Comparison of ENCODE assay signal across 22 cellular contexts in the genomic region with DNA sequence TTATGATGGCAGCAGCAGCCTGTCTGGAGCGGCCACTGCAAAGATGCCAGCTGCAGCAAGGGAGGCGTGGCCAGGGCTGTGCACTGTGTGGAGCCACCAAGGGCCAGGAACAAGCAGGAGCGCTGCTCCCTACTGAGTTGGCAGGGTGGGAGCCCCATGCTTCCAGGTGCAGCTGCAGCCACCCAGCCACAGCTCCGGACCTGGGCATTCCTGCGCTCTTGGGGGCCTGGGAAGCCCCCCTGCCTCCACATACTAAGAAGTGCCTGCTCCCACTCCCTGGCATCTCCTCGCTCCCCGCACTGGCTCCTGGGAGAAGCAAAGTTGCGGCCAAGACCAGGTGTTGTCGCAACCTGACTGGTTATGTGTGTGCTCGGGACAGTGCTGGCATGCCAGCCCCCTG.
DNase-seq lines count a peak whose midpoint lies in the region; ATAC-seq, FAIRE-seq and TF ChIP-seq lines count a peak whose summit lies in the region.
"Had no signal": no experiment of that assay in that cellular context is flagged by ENCODE, and none has a peak within 500 bp of the region (broad histone marks: within the 10 kb centered on the region; RNA-seq: fewer than 3 reads in every experiment).

No MANE protein-coding gene starts in this region.

- FAIRE-seq in kidney (lab: Jason Lieb, UNC), result no peak
- FAIRE-seq: A549, D721Med, GM12878, GM12892, GM18507 had no signal

- H3K4me1 Mint-ChIP-seq in osteocyte (ENCODE audit: unreplicated experiment), result no peaks in the 10 kb centered on the region
- H3K4me1 Mint-ChIP-seq: B cell had no signal

- H3K9me3 ChIP-seq in kidney (ENCODE audit: control insufficient read depth in 1 of 2, low read length in 2 of 2) (no peaks in the 10 kb centered on the region), lower lobe of right lung (no peaks in the 10 kb centered on the region)
- H3K9me3 ChIP-seq: A549, Caco-2 had no signal

- no peak overlapping the region for H3K9ac ChIP-seq in kidney (ENCODE audit: low read length in 2 of 2)
- H3K9ac ChIP-seq: BLaER1 treated with 17β-estradiol and CSF1 and Interleukin-3, amounts not matched to agents 10 nM and 100 nM had no signal

- no peaks in the 10 kb centered on the region for H3K27me3 Mint-ChIP-seq in osteocyte (ENCODE audit: unreplicated experiment)
- H3K27me3 Mint-ChIP-seq: B cell; CD4-positive, alpha-beta T cell had no signal

- ATAC-seq in Right ventricle myocardium superior (ENCODE audit: poor library complexity) (no peak), lower lobe of right lung (no peak)
- ATAC-seq: A549; CD8-positive, alpha-beta T cell; GM12878 had no signal

- no peaks in the 10 kb centered on the region for H3K36me3 ChIP-seq in kidney (ENCODE audit: control insufficient read depth in 1 of 2, insufficient read depth in 2 of 2, low read length in 2 of 2)
- no peaks in the 10 kb centered on the region for H3K36me3 ChIP-seq in lower lobe of right lung
- H3K36me3 ChIP-seq: BLaER1 treated with 17β-estradiol and CSF1 and Interleukin-3, amounts not matched to agents 10 nM and 100 nM had no signal

- TF ChIP-seq CTCF in kidney (IDR thresholded peaks at IDR 0.05; ENCODE audit: borderline replicate concordance, extremely low read depth, insufficient read depth) (no peak), osteocyte (IDR thresholded peaks at IDR 0.05) (no peak), lower lobe of right lung (IDR thresholded peaks at IDR 0.05) (no peak)

- H3K27ac ChIP-seq in kidney (ENCODE audit: low read depth in 2 of 2, low read length in 2 of 2) (no peak overlapping the region), lower lobe of right lung (no peak overlapping the region)
- H3K27ac ChIP-seq: 22Rv1; A549; BLaER1 treated with 17β-estradiol and CSF1 and Interleukin-3, amounts not matched to agents 10 nM and 100 nM; C4-2B had no signal

- no peaks in the 10 kb centered on the region for H3K36me3 Mint-ChIP-seq in osteocyte (ENCODE audit: unreplicated experiment)
- H3K36me3 Mint-ChIP-seq: CD8-positive, alpha-beta T cell had no signal

- H3K4me3 ChIP-seq in kidney (ENCODE audit: low read length in 2 of 2), result no peak overlapping the region
- H3K4me3 ChIP-seq in lower lobe of right lung, result no peak overlapping the region
- H3K4me3 ChIP-seq: A549; BLaER1 treated with 17β-estradiol and CSF1 and Interleukin-3, amounts not matched to agents 10 nM and 100 nM; GM12878 had no signal

- H3K27ac Mint-ChIP-seq in osteocyte (ENCODE audit: unreplicated experiment), result no peak overlapping the region
- H3K27ac Mint-ChIP-seq: B cell; CD4-positive, alpha-beta T cell; CD8-positive, alpha-beta T cell had no signal

- H3K4me1 ChIP-seq in kidney (ENCODE audit: control insufficient read depth in 1 of 2, insufficient read depth in 1 of 2, low read depth in 1 of 2, low read length in 2 of 2) (no peaks in the 10 kb centered on the region), lower lobe of right lung (no peaks in the 10 kb centered on the region)
- H3K4me1 ChIP-seq: A549; BLaER1 treated with 17β-estradiol and CSF1 and Interleukin-3, amounts not matched to agents 10 nM and 100 nM; Caco-2 had no signal

- no peak overlapping the region for H3K4me3 Mint-ChIP-seq in osteocyte (ENCODE audit: unreplicated experiment)
- H3K4me3 Mint-ChIP-seq: B cell; CD4-positive, alpha-beta T cell; CD8-positive, alpha-beta T cell had no signal

- no peaks in the 10 kb centered on the region for H3K27me3 ChIP-seq in lower lobe of right lung (ENCODE audit: low read depth)

- DNase-seq in kidney, result peak; percentile 60
- peak; percentile 85 for DNase-seq in mesenteric fat pad (ENCODE audit: low spot score)
- peak; percentile 81 for DNase-seq in osteocyte (ENCODE audit: extremely low spot score, unreplicated experiment)
- DNase-seq in EL, result no peak
- DNase-seq in Right ventricle myocardium superior, result no peak
- DNase-seq in lower lobe of right lung, result no peak
- DNase-seq: AML-193; Caco-2; Calu3; CD4-positive, alpha-beta T cell; CD8-positive, alpha-beta T cell; DMS79 treated with DMSO at 0.1 percent for 48 hours; GDM1 had no signal

- intact Hi-C loops in kidney (cut with DNase I), result no loop called here
- intact Hi-C loops in Right ventricle myocardium superior (cut with DNase I), result no loop called here
- intact Hi-C loops in lower lobe of right lung (cut with DNase I), result no loop called here

- peaks cover 10% of the 10 kb centered on the region for H3K9me3 Mint-ChIP-seq in osteocyte (ENCODE audit: unreplicated experiment)

Comparison
In these comparisons a context has a peak if more than half of its experiments do, and no peak if none do; other contexts are left out.
1. DNase-seq: peak in kidney (single experiment), mesenteric fat pad (single experiment) and osteocyte (single experiment); none in EL (single experiment), Right ventricle myocardium superior (single experiment) and lower lobe of right lung (single experiment).